1 cellular context compared by ENCODE assay signal in the genomic region with DNA sequence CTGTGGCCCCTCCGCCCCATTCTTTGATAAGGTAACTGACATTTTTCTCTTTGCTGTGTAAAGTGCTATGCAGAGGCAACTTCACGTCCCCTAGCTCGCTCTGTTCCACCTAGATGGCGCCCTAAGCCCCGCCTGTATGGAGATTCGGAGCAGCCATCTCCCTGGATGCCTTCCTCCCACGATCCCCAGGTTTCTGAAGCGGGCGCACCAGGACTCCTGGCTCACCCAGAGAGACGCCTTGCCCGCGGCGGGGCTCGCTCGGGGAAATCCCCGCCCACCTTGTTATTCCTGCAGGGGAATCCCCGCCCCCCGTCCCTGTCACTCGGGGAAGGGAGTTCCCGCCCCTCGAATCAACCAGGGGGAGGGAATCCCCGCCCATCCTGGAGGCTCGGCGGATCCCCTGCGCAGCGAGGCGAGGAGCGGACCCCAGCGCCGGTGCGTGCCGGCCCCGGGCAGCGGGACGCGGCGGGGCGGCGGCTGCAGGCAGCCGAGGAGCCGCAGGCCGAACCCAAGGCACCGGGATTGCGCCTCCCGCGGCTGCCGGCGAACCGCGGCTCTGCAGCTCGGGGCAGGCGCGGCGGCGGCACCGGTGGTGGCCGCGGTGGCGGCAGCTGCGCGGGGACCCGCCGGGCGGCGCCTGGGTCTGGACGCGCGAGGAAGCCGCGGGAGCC.
TF ChIP-seq lines count a peak whose summit lies in the region.

A gene (plus strand): TSS at position 384 of the 671 bp plus-strand sequence.

TF ChIP-seq in WTC11, 78 proteins besides CTCF, POLR2A, EP300 and RAD21 (continued from another document):
- no peak for TF ChIP-seq ESRRA (CRISPR knock-in tag; IDR thresholded peaks at IDR 0.05; ENCODE audit: borderline replicate concordance)
- TF ChIP-seq NFE2L1 (CRISPR knock-in tag; IDR thresholded peaks at IDR 0.05): no peak
- TF ChIP-seq PRRX2 (CRISPR knock-in tag; IDR thresholded peaks at IDR 0.05): no peak
- no peak for TF ChIP-seq FOXK1 (CRISPR knock-in tag; IDR thresholded peaks at IDR 0.05)
- TF ChIP-seq, protein P1, sequence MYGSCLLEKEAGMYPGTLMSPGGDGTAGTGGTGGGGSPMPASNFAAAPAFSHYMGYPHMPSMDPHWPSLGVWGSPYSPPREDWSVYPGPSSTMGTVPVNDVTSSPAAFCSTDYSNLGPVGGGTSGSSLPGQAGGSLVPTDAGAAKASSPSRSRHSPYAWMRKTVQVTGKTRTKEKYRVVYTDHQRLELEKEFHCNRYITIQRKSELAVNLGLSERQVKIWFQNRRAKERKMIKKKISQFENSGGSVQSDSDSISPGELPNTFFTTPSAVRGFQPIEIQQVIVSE (CRISPR knock-in tag; IDR thresholded peaks at IDR 0.05; ENCODE audit: borderline replicate concordance): no peak
